ENCODE assay signal across 12 cellular contexts in genomic region chr1:16208270-16208987, GRCh38. TPM values are rescaled to one million over a fixed set of nuclear protein-coding genes. Genes with fewer than 3 reads are reported as not detected.
DNase-seq lines count a peak whose midpoint lies in the region; ATAC-seq and TF ChIP-seq lines count a peak whose summit lies in the region.
"Had no signal": no experiment of that assay in that cellular context is flagged by ENCODE, and none has a peak within 500 bp of the region (broad histone marks: within the 10 kb centered on the region; RNA-seq: fewer than 3 reads in every experiment).

No MANE protein-coding gene starts in this region.

- intact Hi-C loops in adrenal gland (cut with DNase I) (no loop called here), mucosa of descending colon (cut with DNase I, micrococcal nuclease) (no loop called here)

- DNase-seq in CD4-positive, CD25-positive, alpha-beta regulatory T cell: no peak
- no peak for DNase-seq in GM23338 (ENCODE audit: low spot score)
- peak; percentile 75 to 90 (median 82) for DNase-seq in adrenal gland
- DNase-seq in mucosa of descending colon: peak in 2 of 3 donors; percentile 40 to 56
- no peak for DNase-seq in NK-92 (lab: John Stamatoyannopoulos, UW; ENCODE audit: unreplicated experiment)
- DNase-seq in NCI-H446 treated with DMSO at 0.1 percent for 48 hours (lab: John Stamatoyannopoulos, UW): no peak
- no peak for DNase-seq in epidermal melanocyte (ENCODE audit: insufficient read length, low spot score)
- no peak for DNase-seq in COLO668 (lab: John Stamatoyannopoulos, UW; ENCODE audit: unreplicated experiment)
- DNase-seq: DMS 273 treated with DMSO at 0.1 percent for 48 hours; NCI-H526; stimulated activated CD8-positive, alpha-beta memory T cell treated with anti-CD3 and anti-CD28 coated beads, Interleukin-4, amount 100 ng/mL, for 48 hours had no signal

- 0 out of 2 replicates have a peak, but pooled peaks cover 7% of the 10 kb centered on the region for H3F3A ChIP-seq in GM23338 (replicated peaks; ENCODE audit: low read depth)

- H3K4me3 Mint-ChIP-seq in CD4-positive, CD25-positive, alpha-beta regulatory T cell: peak overlapping the region in 3 of 4 donors; percentile 39 to 70 (median 67)
- peak overlapping the region; percentile 3; the same call in 1 of the 3 replicates for H3K4me3 Mint-ChIP-seq in GM23338

- peaks cover 0 to 22% (median 11%) of the 10 kb centered on the region in 4 donors for H3K4me1 Mint-ChIP-seq in CD4-positive, CD25-positive, alpha-beta regulatory T cell
- peaks cover 51% of the 10 kb centered on the region for H3K4me1 Mint-ChIP-seq in GM23338

- H3K9me2 ChIP-seq in GM23338 (ENCODE audit: insufficient read depth): no peaks in the 10 kb centered on the region

- H3K4me1 ChIP-seq in CD4-positive, CD25-positive, alpha-beta regulatory T cell (ENCODE audit: control insufficient read depth, insufficient read depth, low read length, poor library complexity, severe bottlenecking): peaks cover 14% of the 10 kb centered on the region
- H3K4me1 ChIP-seq in GM23338 (ENCODE audit: insufficient read depth): peaks cover 43% of the 10 kb centered on the region
- peaks cover 16 to 25% of the 10 kb centered on the region in 2 donors for H3K4me1 ChIP-seq in adrenal gland (replicated peaks in 1 of 2)
- peaks cover 8% of the 10 kb centered on the region for H3K4me1 ChIP-seq in mucosa of descending colon (ENCODE audit: low read depth)

- no peaks in the 10 kb centered on the region for H3K9me3 ChIP-seq in CD4-positive, CD25-positive, alpha-beta regulatory T cell (ENCODE audit: control insufficient read depth in 2 of 2, low read length in 2 of 2)
- H3K9me3 ChIP-seq in adrenal gland (replicated peaks in 1 of 3): no peaks in the 10 kb centered on the region
- H3K9me3 ChIP-seq in mucosa of descending colon: no peaks in the 10 kb centered on the region

- no peaks in the 10 kb centered on the region; the same call in 1 of the 2 replicates for H4K20me1 ChIP-seq in GM23338 (replicated peaks; ENCODE audit: insufficient read depth)

- 45 to 58% (median 49%) methylated on average over 4 to 13 of the region's 13 CpGs for WGBS in adrenal gland, 4 donors

- H3K9me3 Mint-ChIP-seq in CD4-positive, CD25-positive, alpha-beta regulatory T cell: no peaks in the 10 kb centered on the region
- no peaks in the 10 kb centered on the region for H3K9me3 Mint-ChIP-seq in GM23338

- no peak for ATAC-seq in CD4-positive, CD25-positive, alpha-beta regulatory T cell (ENCODE audit: low read depth in 2 of 2)
- ATAC-seq in GM23338: no peak
- no peak for ATAC-seq in mucosa of descending colon

- H3K4me2 ChIP-seq in GM23338: peak overlapping the region; percentile 97

- H3K36me3 Mint-ChIP-seq in CD4-positive, CD25-positive, alpha-beta regulatory T cell: peaks cover 3% of the 10 kb centered on the region
- H3K36me3 Mint-ChIP-seq in GM23338 (ENCODE audit: low read depth): peaks cover 18% of the 10 kb centered on the region

- peaks cover 30% of the 10 kb centered on the region for H3K79me2 ChIP-seq in GM23338 (replicated peaks; ENCODE audit: insufficient read depth)

- H3K36me3 ChIP-seq in CD4-positive, CD25-positive, alpha-beta regulatory T cell (ENCODE audit: control insufficient read depth, insufficient read depth, low read length): peaks cover 5% of the 10 kb centered on the region
- H3K36me3 ChIP-seq in GM23338 (ENCODE audit: insufficient read depth) (peaks cover 8% of the 10 kb centered on the region; the same call in 1 of the 2 replicates), adrenal gland (replicated peaks in 1 of 2) (peaks cover 0 to 6% of the 10 kb centered on the region in 2 donors), mucosa of descending colon (ENCODE audit: low read depth) (no peaks in the 10 kb centered on the region)

- H3K27ac Mint-ChIP-seq in CD4-positive, CD25-positive, alpha-beta regulatory T cell: no peak overlapping the region
- no peak overlapping the region for H3K27ac Mint-ChIP-seq in GM23338

- no peak overlapping the region for H3K27ac ChIP-seq in CD4-positive, CD25-positive, alpha-beta regulatory T cell (ENCODE audit: insufficient read depth, low read length, poor library complexity, severe bottlenecking)
- H3K27ac ChIP-seq in GM23338 (ENCODE audit: low read depth): no peak overlapping the region
- H3K27ac ChIP-seq in adrenal gland: peak overlapping the region; percentile 90 to 98 (median 94)

- TF ChIP-seq CTCF in GM23338 (conservative IDR thresholded peaks at IDR 0.05; ENCODE audit: low read depth in 2 of 2): no peak
- no peak for TF ChIP-seq CTCF in adrenal gland (IDR thresholded peaks at IDR 0.05)
- TF ChIP-seq CTCF in mucosa of descending colon (IDR thresholded peaks at IDR 0.05): no peak

- TF ChIP-seq POLR2A in adrenal gland (IDR thresholded peaks at IDR 0.05): peak in 1 of 2 donors; percentile 11

- no peak overlapping the region for H3K4me3 ChIP-seq in CD4-positive, CD25-positive, alpha-beta regulatory T cell (ENCODE audit: low read depth, low read length)
- H3K4me3 ChIP-seq in GM23338: peak overlapping the region; percentile 77; the same call in 1 of the 2 replicates
- peak overlapping the region in 1 of 4 donors; percentile 66 for H3K4me3 ChIP-seq in adrenal gland
- H3K4me3 ChIP-seq in mucosa of descending colon: no peak overlapping the region

- H3K27me3 Mint-ChIP-seq in CD4-positive, CD25-positive, alpha-beta regulatory T cell: peaks cover 9% of the 10 kb centered on the region
- peaks cover 21% of the 10 kb centered on the region for H3K27me3 Mint-ChIP-seq in GM23338 (ENCODE audit: insufficient read depth, low read depth, poor library complexity)

- H3K27me3 ChIP-seq in CD4-positive, CD25-positive, alpha-beta regulatory T cell (ENCODE audit: control insufficient read depth, insufficient read depth, low read length): no peaks in the 10 kb centered on the region
- H3K27me3 ChIP-seq in GM23338 (ENCODE audit: insufficient read depth): no peaks in the 10 kb centered on the region
- H3K27me3 ChIP-seq in adrenal gland: no peaks in the 10 kb centered on the region

- no peak overlapping the region for H2AFZ ChIP-seq in GM23338

TF ChIP-seq in GM23338, 12 proteins besides CTCF, POLR2A, EP300 and RAD21 (continues in another document):
- no peak for TF ChIP-seq POLR2AphosphoS5 (IDR thresholded peaks at IDR 0.05; ENCODE audit: low read depth)
- TF ChIP-seq CREB1 (CRISPR knock-in tag; IDR thresholded peaks at IDR 0.05; ENCODE audit: low read depth): no peak
- no peak for TF ChIP-seq ZNF331 (CRISPR knock-in tag; IDR thresholded peaks at IDR 0.05; ENCODE audit: low read depth)
- no peak for TF ChIP-seq EZH2phosphoT487 (IDR thresholded peaks at IDR 0.05; ENCODE audit: unreplicated experiment)
- no peak for TF ChIP-seq ZNF114 (CRISPR knock-in tag; IDR thresholded peaks at IDR 0.05)

RNA-seq across cellular contexts. Expression of gene ARHGEF19, which starts 4.0 kb away (rescaled TPM):
- total RNA-seq in CD4-positive, CD25-positive, alpha-beta regulatory T cell: 10.4 TPM
- 1 to 10 TPM; 5.6 to 8.5 (median 8.1) TPM for polyA plus RNA-seq in CD4-positive, CD25-positive, alpha-beta regulatory T cell
- total RNA-seq in GM23338 (2014; rRNA removed; shearing (Covaris generic)): 37.5 and 46.4 TPM in 2 replicates
- polyA plus RNA-seq in GM23338 (2016; fragmentation: Nextera tagmentation; extraction: Ambion mirVana) (19.5 and 22.5 TPM in 2 replicates), adrenal gland (10 to 100 TPM; 19.1 to 28.2 (median 19.1) TPM)
- total RNA-seq in adrenal gland (10 to 100 TPM; 11.4 to 46.2 (median 23.8) TPM), mucosa of descending colon (10 to 100 TPM in 1 of 3 donors, 1 to 10 TPM in 2; 5.3 to 13.3 (median 9.0) TPM)

RNA-seq across cellular contexts. Expression of gene CPLANE2, which starts 28.6 kb away (rescaled TPM):
- total RNA-seq in CD4-positive, CD25-positive, alpha-beta regulatory T cell: 7.5 TPM
- 1 to 10 TPM; 1.2 to 3.3 (median 1.4) TPM for polyA plus RNA-seq in CD4-positive, CD25-positive, alpha-beta regulatory T cell
- 1.6 and 1.8 TPM in 2 replicates for total RNA-seq in GM23338 (2014; rRNA removed; shearing (Covaris generic))
- 0.44 and 1.1 TPM in 2 replicates for polyA plus RNA-seq in GM23338 (2016; fragmentation: Nextera tagmentation; extraction: Ambion mirVana)
- 10 to 100 TPM; 10.5 to 21.3 (median 13.9) TPM for total RNA-seq in adrenal gland
- 1 to 10 TPM; 2.8 to 6.3 (median 3.0) TPM for polyA plus RNA-seq in adrenal gland
- 1 to 10 TPM; 5.3 to 9.9 (median 5.9) TPM for total RNA-seq in mucosa of descending colon

RNA-seq across cellular contexts. Expression of gene EPHA2, which starts 52.6 kb away (rescaled TPM):
- not detected for total RNA-seq in CD4-positive, CD25-positive, alpha-beta regulatory T cell
- polyA plus RNA-seq in CD4-positive, CD25-positive, alpha-beta regulatory T cell: not detected
- total RNA-seq in GM23338 (2014; rRNA removed; shearing (Covaris generic)): 35.0 and 51.2 TPM in 2 replicates
- polyA plus RNA-seq in GM23338 (2016; fragmentation: Nextera tagmentation; extraction: Ambion mirVana): 7.5 and 8.5 TPM in 2 replicates
- 10 to 100 TPM; 11.8 to 49.5 (median 19.2) TPM for total RNA-seq in adrenal gland
- polyA plus RNA-seq in adrenal gland: 10 to 100 TPM in 2 of 3 donors, 1 to 10 TPM in 1; 2.7 to 15.3 (median 11.5) TPM
- 10 to 100 TPM; 36.8 to 43.5 (median 43.5) TPM for total RNA-seq in mucosa of descending colon
- total RNA-seq: activated CD8-positive, alpha-beta memory T cell treated with anti-CD3 and anti-CD28 coated beads for 36 hours had no signal

Comparison
In these comparisons a context has a peak if more than half of its experiments do, and no peak if none do; other contexts are left out.
1. DNase-seq: peak in adrenal gland (7 of 7) and mucosa of descending colon (2 of 3); none in CD4-positive, CD25-positive, alpha-beta regulatory T cell (0 of 3), GM23338 (single experiment), NK-92 (single experiment), NCI-H446 treated with DMSO at 0.1 percent for 48 hours (single experiment), epidermal melanocyte (single experiment) and COLO668 (single experiment).
2. H3K27ac ChIP-seq: peak in adrenal gland (5 of 5); none in CD4-positive, CD25-positive, alpha-beta regulatory T cell (single experiment) and GM23338 (single experiment).
3. RNA of gene EPHA2, which starts 52.6 kb away (total RNA-seq): 35.0 to 51.2 TPM in GM23338, 36.8 to 43.5 TPM in mucosa of descending colon and 11.8 to 49.5 TPM in adrenal gland; not detected in CD4-positive, CD25-positive, alpha-beta regulatory T cell (single experiment); every median in the first group is over 10 times any median in the second.